ENCODE assay signal across 8 cellular contexts in genomic region chr3:134754768-134755559, GRCh38. TPM values are rescaled to one million over a fixed set of nuclear protein-coding genes. Genes with fewer than 3 reads are reported as not detected.
DNase-seq lines count a peak whose midpoint lies in the region; ATAC-seq, FAIRE-seq and TF ChIP-seq lines count a peak whose summit lies in the region.

No MANE protein-coding gene starts in this region.

- dilution Hi-C loops in endothelial cell of umbilical vein (cut with MboI; ENCODE audit: extremely low pct_ligation_motif_present, low sequenced_read_pairs): no loop called here

- BruUV-seq in endothelial cell of umbilical vein (replicated peaks; lab: Mats Ljungman, UMichigan): no TSS peak

- DNase-seq in CD1c-positive myeloid dendritic cell (ENCODE audit: extremely low spot score) (peak; percentile 33), RPMI7951 (ENCODE audit: low read depth) (peak; percentile 28), endothelial cell of umbilical vein (ENCODE audit: low read depth, low spot score) (peak; percentile 24)
- no peak for DNase-seq in stimulated activated naive CD4-positive, alpha-beta T cell treated with Interleukin-2 at 50 U/mL for 16 hours (lab: John Stamatoyannopoulos, UW)

- TF ChIP-seq CTCF in endothelial cell of umbilical vein (IDR thresholded peaks at IDR 0.05; ENCODE audit: extremely low read depth in 1 of 2, insufficient read depth in 1 of 2, low read depth in 1 of 2, low read length in 2 of 2) (peak; percentile 54 to 83), neutrophil (IDR thresholded peaks at IDR 0.05) (peak; percentile 44)

- ATAC-seq in GM18517 (IDR thresholded peaks at IDR 0.05; ENCODE audit: unreplicated experiment): peak; percentile 63
- peak; percentile 80 for ATAC-seq in HG03135 (IDR thresholded peaks at IDR 0.05; ENCODE audit: unreplicated experiment)
- ATAC-seq in GM18861 (IDR thresholded peaks at IDR 0.05; ENCODE audit: unreplicated experiment): no peak

- FAIRE-seq in endothelial cell of umbilical vein (lab: Jason Lieb, UNC): peak; percentile 57

- CTCF ChIA-PET in endothelial cell of umbilical vein (lab: Charles Lee): interaction anchor here (0.6 to 5.4 kb wide), 22 partner anchors 9 to 1287 kb away, joined by 3 to 102 read pairs (median 3); partner anchors contain the start of gene EPHB1

- H3K27me3 ChIP-seq in endothelial cell of umbilical vein (ENCODE audit: control insufficient read depth in 2 of 2, insufficient read depth in 2 of 2, low read length in 2 of 2): no peaks in the 10 kb centered on the region
- no peaks in the 10 kb centered on the region for H3K27me3 ChIP-seq in neutrophil

- H3K36me3 ChIP-seq in endothelial cell of umbilical vein (ENCODE audit: control insufficient read depth in 2 of 2, extremely low read depth in 1 of 2, insufficient read depth in 2 of 2, low read length in 2 of 2) (no peaks in the 10 kb centered on the region), neutrophil (no peaks in the 10 kb centered on the region)

- H4K20me1 ChIP-seq in endothelial cell of umbilical vein (replicated peaks; ENCODE audit: control insufficient read depth, extremely low read depth, insufficient read depth, low read length): no peaks in the 10 kb centered on the region

- no peak for TF ChIP-seq POLR2A in endothelial cell of umbilical vein (IDR thresholded peaks at IDR 0.05; ENCODE audit: low read depth, low read length)

- intact Hi-C loops in endothelial cell of umbilical vein (cut with micrococcal nuclease): loop anchor here (1.0 kb wide), 1 partner anchor 154 kb away; no protein-coding TSS in a partner anchor

- H3K4me3 ChIP-seq in endothelial cell of umbilical vein (replicated peaks in 1 of 3; ENCODE audit: insufficient read depth in 1 of 3, low read depth in 1 of 3, low read length in 3 of 3) (no peak overlapping the region), neutrophil (ENCODE audit: low read depth in 1 of 2, low read length in 1 of 2) (no peak overlapping the region)

- no peak overlapping the region for H2AFZ ChIP-seq in endothelial cell of umbilical vein (ENCODE audit: low read depth, low read length)

- no peaks in the 10 kb centered on the region for H3K79me2 ChIP-seq in endothelial cell of umbilical vein (ENCODE audit: control insufficient read depth, insufficient read depth, low read length)

- POLR2A ChIA-PET in endothelial cell of umbilical vein (lab: Charles Lee): no interaction called here

- H3K4me1 ChIP-seq in endothelial cell of umbilical vein (ENCODE audit: control insufficient read depth, extremely low read depth, insufficient read depth, low read length): no peaks in the 10 kb centered on the region
- peaks cover 0 to 9% of the 10 kb centered on the region in 2 experiments for H3K4me1 ChIP-seq in neutrophil (ENCODE audit: control insufficient read depth in 1 of 2, insufficient read depth in 1 of 2, low read depth in 1 of 2, low read length in 1 of 2)

- H3K4me2 ChIP-seq in endothelial cell of umbilical vein (ENCODE audit: insufficient read depth, low read length): no peak overlapping the region

- no peaks in the 10 kb centered on the region for H3K9me1 ChIP-seq in endothelial cell of umbilical vein (replicated peaks; ENCODE audit: control insufficient read depth, extremely low read depth, insufficient read depth, low read length)

- H3K27ac ChIP-seq in endothelial cell of umbilical vein (ENCODE audit: insufficient read depth, low read depth, low read length): no peak overlapping the region
- H3K27ac ChIP-seq in neutrophil: no peak overlapping the region

- no peak overlapping the region for H3K9ac ChIP-seq in endothelial cell of umbilical vein (replicated peaks; ENCODE audit: extremely low read depth, insufficient read depth, low read length)

- H3K9me3 ChIP-seq in endothelial cell of umbilical vein (replicated peaks; ENCODE audit: control insufficient read depth, insufficient read depth, low read length): no peaks in the 10 kb centered on the region
- H3K9me3 ChIP-seq in neutrophil: no peaks in the 10 kb centered on the region

TF ChIP-seq in endothelial cell of umbilical vein, 7 proteins besides CTCF, POLR2A, EP300 and RAD21:
- TF ChIP-seq POLR2AphosphoS5 (IDR thresholded peaks at IDR 0.05; ENCODE audit: insufficient read depth, low read depth, low read length): no peak
- TF ChIP-seq EZH2 (IDR thresholded peaks at IDR 0.05; ENCODE audit: borderline replicate concordance, low read depth, low read length, severe bottlenecking): no peak
- TF ChIP-seq MAX (IDR thresholded peaks at IDR 0.05; ENCODE audit: insufficient read depth, insufficient read length): no peak
- no peak for TF ChIP-seq GATA2 (IDR thresholded peaks at IDR 0.05; ENCODE audit: insufficient read depth, insufficient read length, low read depth, low read length)
- no peak for TF ChIP-seq JUN (IDR thresholded peaks at IDR 0.05; ENCODE audit: borderline replicate concordance, insufficient read depth, insufficient read length, low read depth)
- TF ChIP-seq MYC (IDR thresholded peaks at IDR 0.05; ENCODE audit: low read depth, low read length): no peak
- TF ChIP-seq FOS (IDR thresholded peaks at IDR 0.05; ENCODE audit: borderline replicate concordance, insufficient read depth, low read length): no peak

RNA-seq across cellular contexts. Expression of gene EPHB1, which starts 40.1 kb away (rescaled TPM):
- 1.6 and 2.6 TPM in 2 replicates for total RNA-seq in RPMI7951 (2014; rRNA removed; shearing (Covaris generic))
- 2.5 and 5.2 TPM in 2 replicates for total RNA-seq in endothelial cell of umbilical vein
- polyA plus RNA-seq in endothelial cell of umbilical vein: 1.3 and 1.4 TPM in 2 replicates
- polyA plus RNA-seq in endothelial cell of umbilical vein (2011; cell fraction: cytosol; rRNA removed): 0.59 and 0.78 TPM in 2 replicates
- 1.0 and 2.5 TPM in 2 replicates for polyA plus RNA-seq in endothelial cell of umbilical vein (2011; cell fraction: nucleus; rRNA removed)
- 1.1 and 1.2 TPM in 2 replicates for polyA plus RNA-seq in endothelial cell of umbilical vein (2012)
- 3.8 and 5.6 TPM in 2 replicates for polyA minus RNA-seq in endothelial cell of umbilical vein
- polyA minus RNA-seq in endothelial cell of umbilical vein (2011; cell fraction: cytosol; rRNA and poly(A)+ RNA removed): not detected
- 7.5 and 14.0 TPM in 2 replicates for polyA minus RNA-seq in endothelial cell of umbilical vein (2011; cell fraction: nucleus; rRNA and poly(A)+ RNA removed)
